In the genomic region with DNA sequence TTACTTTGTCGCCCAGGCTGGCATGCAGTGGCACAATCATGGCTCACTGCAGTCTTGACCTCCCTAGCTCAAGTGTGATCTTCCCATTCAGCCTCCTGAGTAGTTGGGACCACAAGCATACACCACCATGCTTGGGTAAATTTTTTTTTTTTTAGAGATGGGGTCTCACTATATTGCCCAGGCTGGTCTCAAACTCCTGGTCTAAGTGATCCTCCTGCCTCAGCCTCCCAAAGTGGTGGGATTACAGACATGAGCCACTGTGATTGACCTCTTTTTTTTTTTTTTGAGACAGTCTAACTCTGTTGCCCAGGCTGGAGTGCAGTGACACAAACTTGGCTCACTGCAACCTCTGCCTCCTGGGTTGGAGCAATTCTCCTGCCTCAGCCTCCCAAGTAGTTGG, we compare ENCODE assay signal across 8 cellular contexts. TPM values are rescaled to one million over a fixed set of nuclear protein-coding genes. Genes with fewer than 3 reads are reported as not detected.
DNase-seq lines count a peak whose midpoint lies in the region; ATAC-seq and TF ChIP-seq lines count a peak whose summit lies in the region.
"Not testable (repeated sequence)": the region's sequence is repeated elsewhere in the genome, so short reads cannot be mapped to it uniquely, and the experiment has no call there.

No MANE protein-coding gene starts in this region.

- not testable (repeated sequence) for H3K27me3 Mint-ChIP-seq in activated CD4-positive, alpha-beta T cell treated with anti-CD3 and anti-CD28 coated beads, Interleukin-2, amount 10 ng/mL, durations not matched to agents 7 days and 5 days; activated naive CD8-positive, alpha-beta T cell treated with anti-CD3 and anti-CD28 coated beads, Interleukin-2, amount 10 ng/mL, durations not matched to agents 7 days and 5 days; effector memory CD8-positive, alpha-beta T cell; nephron progenitor cell (ENCODE audit: low read depth, poor library complexity)

- H3K4me3 ChIP-seq in HEK293 (ENCODE audit: low read depth, low read length); left ventricle myocardium inferior; thoracic aorta; vagina: not testable (repeated sequence)

- peaks cover 20% of the 10 kb centered on the region for H3K36me3 Mint-ChIP-seq in activated CD4-positive, alpha-beta T cell treated with anti-CD3 and anti-CD28 coated beads, Interleukin-2, amount 10 ng/mL, durations not matched to agents 7 days and 5 days (ENCODE audit: low read depth)
- not testable (repeated sequence) for H3K36me3 Mint-ChIP-seq in activated naive CD8-positive, alpha-beta T cell treated with anti-CD3 and anti-CD28 coated beads, Interleukin-2, amount 10 ng/mL, durations not matched to agents 7 days and 5 days
- H3K36me3 Mint-ChIP-seq in effector memory CD8-positive, alpha-beta T cell (ENCODE audit: insufficient read depth): peaks cover 29% of the 10 kb centered on the region
- peaks cover 29% of the 10 kb centered on the region for H3K36me3 Mint-ChIP-seq in nephron progenitor cell (ENCODE audit: low read depth)

- CTCF ChIA-PET in HEK293 (lab: Yijun Ruan, JAX): interaction anchor here (0.7 to 5.5 kb wide), 9 partner anchors 12 to 505 kb away, joined by 3 to 91 read pairs (median 5); no protein-coding TSS in a partner anchor
- CTCF ChIA-PET in activated CD4-positive, alpha-beta T cell treated with anti-CD3 and anti-CD28 coated beads, Interleukin-2, amount 10 ng/mL, durations not matched to agents 7 days and 5 days (lab: Charles Lee): interaction anchor here (0.6 to 0.7 kb wide), 2 partner anchors 232 to 247 kb away, joined by 3 to 4 read pairs; no protein-coding TSS in a partner anchor

- intact Hi-C loops in left ventricle myocardium inferior (cut with micrococcal nuclease): not testable (repeated sequence)
- intact Hi-C loops in vagina (cut with DNase I): loop anchor here (5.0 kb wide), 2 partner anchors 64 to 169 kb away; no protein-coding TSS in a partner anchor

- H3K27me3 ChIP-seq in left ventricle myocardium inferior (ENCODE audit: low read depth); thoracic aorta (replicated peaks; ENCODE audit: insufficient read depth); vagina: not testable (repeated sequence)

- ATAC-seq in activated naive CD8-positive, alpha-beta T cell treated with anti-CD3 and anti-CD28 coated beads, Interleukin-2, amount 10 ng/mL, durations not matched to agents 7 days and 5 days (ENCODE audit: low read depth); effector memory CD8-positive, alpha-beta T cell (replicated peaks); thoracic aorta (ENCODE audit: insufficient number of reproducible peaks, low FRiP score, low read depth): not testable (repeated sequence)

- not testable (repeated sequence) for TF ChIP-seq POLR2A in vagina (IDR thresholded peaks at IDR 0.05)

- H3K27ac Mint-ChIP-seq in activated CD4-positive, alpha-beta T cell treated with anti-CD3 and anti-CD28 coated beads, Interleukin-2, amount 10 ng/mL, durations not matched to agents 7 days and 5 days: peak overlapping the region; percentile 4
- peak overlapping the region; percentile 20 for H3K27ac Mint-ChIP-seq in activated naive CD8-positive, alpha-beta T cell treated with anti-CD3 and anti-CD28 coated beads, Interleukin-2, amount 10 ng/mL, durations not matched to agents 7 days and 5 days
- peak overlapping the region; percentile 19 to 42 for H3K27ac Mint-ChIP-seq in effector memory CD8-positive, alpha-beta T cell
- H3K27ac Mint-ChIP-seq in nephron progenitor cell: peak overlapping the region; percentile 51

- DNase-seq in activated CD4-positive, alpha-beta T cell treated with anti-CD3 and anti-CD28 coated beads, Interleukin-2, amount 10 ng/mL, durations not matched to agents 7 days and 5 days; activated naive CD8-positive, alpha-beta T cell treated with anti-CD3 and anti-CD28 coated beads, Interleukin-2, amount 10 ng/mL, durations not matched to agents 7 days and 5 days; effector memory CD8-positive, alpha-beta T cell; left ventricle myocardium inferior; nephron progenitor cell; thoracic aorta (ENCODE audit: low spot score); vagina (ENCODE audit: extremely low spot score in 2 of 2): not testable (repeated sequence)

- not testable (repeated sequence) for H3K27ac ChIP-seq in HEK293 (ENCODE audit: extremely low read depth, low read depth, low read length)
- H3K27ac ChIP-seq in left ventricle myocardium inferior (replicated peaks) (peak overlapping the region; percentile 90), thoracic aorta (peak overlapping the region; percentile 83 to 86), vagina (peak overlapping the region; percentile 87)

- H3K36me3 ChIP-seq in HEK293 (ENCODE audit: control insufficient read depth in 2 of 2, insufficient read depth in 1 of 2, low read length in 2 of 2): peaks cover 0 to 21% of the 10 kb centered on the region in 2 experiments; a peak in 1 of 3 replicates
- H3K36me3 ChIP-seq in left ventricle myocardium inferior, thoracic aorta, vagina: not testable (repeated sequence)

- not testable (repeated sequence) for H3K9me3 ChIP-seq in HEK293 (ENCODE audit: control insufficient read depth, insufficient read depth, low read depth, low read length); left ventricle myocardium inferior (replicated peaks); thoracic aorta; vagina

- TF ChIP-seq CTCF in HEK293 (tag by site-specific recombination; IDR thresholded peaks at IDR 0.05); left ventricle myocardium inferior (IDR thresholded peaks at IDR 0.05; ENCODE audit: borderline replicate concordance); nephron progenitor cell (IDR thresholded peaks at IDR 0.05); thoracic aorta (IDR thresholded peaks at IDR 0.05); vagina (IDR thresholded peaks at IDR 0.05): not testable (repeated sequence)

- peaks cover 24% of the 10 kb centered on the region for H3K4me1 Mint-ChIP-seq in activated CD4-positive, alpha-beta T cell treated with anti-CD3 and anti-CD28 coated beads, Interleukin-2, amount 10 ng/mL, durations not matched to agents 7 days and 5 days
- peaks cover 25% of the 10 kb centered on the region for H3K4me1 Mint-ChIP-seq in activated naive CD8-positive, alpha-beta T cell treated with anti-CD3 and anti-CD28 coated beads, Interleukin-2, amount 10 ng/mL, durations not matched to agents 7 days and 5 days
- not testable (repeated sequence) for H3K4me1 Mint-ChIP-seq in effector memory CD8-positive, alpha-beta T cell (ENCODE audit: low read depth in 2 of 2)
- peaks cover 14% of the 10 kb centered on the region for H3K4me1 Mint-ChIP-seq in nephron progenitor cell

- POLR2A ChIA-PET in HEK293 (lab: Yijun Ruan, JAX); activated CD4-positive, alpha-beta T cell treated with anti-CD3 and anti-CD28 coated beads, Interleukin-2, amount 10 ng/mL, durations not matched to agents 7 days and 5 days (lab: Charles Lee); activated naive CD8-positive, alpha-beta T cell treated with anti-CD3 and anti-CD28 coated beads, Interleukin-2, amount 10 ng/mL, durations not matched to agents 7 days and 5 days (lab: Charles Lee): not testable (repeated sequence)

- H3K4me1 ChIP-seq in HEK293 (ENCODE audit: control insufficient read depth, insufficient read depth, low read length) (peaks cover 17% of the 10 kb centered on the region), left ventricle myocardium inferior (peaks cover 71% of the 10 kb centered on the region), thoracic aorta (ENCODE audit: control insufficient read depth in 1 of 2, low read depth in 2 of 2) (peaks cover 49 to 71% of the 10 kb centered on the region in 2 donors), vagina (peaks cover 55% of the 10 kb centered on the region)

- H3K4me3 Mint-ChIP-seq in activated CD4-positive, alpha-beta T cell treated with anti-CD3 and anti-CD28 coated beads, Interleukin-2, amount 10 ng/mL, durations not matched to agents 7 days and 5 days; activated naive CD8-positive, alpha-beta T cell treated with anti-CD3 and anti-CD28 coated beads, Interleukin-2, amount 10 ng/mL, durations not matched to agents 7 days and 5 days; effector memory CD8-positive, alpha-beta T cell; nephron progenitor cell: not testable (repeated sequence)

- not testable (repeated sequence) for H3K9me3 Mint-ChIP-seq in activated CD4-positive, alpha-beta T cell treated with anti-CD3 and anti-CD28 coated beads, Interleukin-2, amount 10 ng/mL, durations not matched to agents 7 days and 5 days; activated naive CD8-positive, alpha-beta T cell treated with anti-CD3 and anti-CD28 coated beads, Interleukin-2, amount 10 ng/mL, durations not matched to agents 7 days and 5 days; effector memory CD8-positive, alpha-beta T cell; nephron progenitor cell

TF ChIP-seq in HEK293, 187 proteins besides CTCF, POLR2A, EP300 and RAD21:
- TF ChIP-seq ZNF121 (tag by site-specific recombination; IDR thresholded peaks at IDR 0.05): peak; percentile 97
TF ChIP-seq in HEK293: peak in this region for 1; not testable (repeated sequence) for 186.

RNA-seq across cellular contexts. Expression of a gene that starts 9.3 kb away (rescaled TPM):
- 1 to 10 TPM; 6.4 to 6.8 TPM for total RNA-seq in activated CD4-positive, alpha-beta T cell treated with anti-CD3 and anti-CD28 coated beads, Interleukin-2, amount 10 ng/mL, durations not matched to agents 7 days and 5 days
- total RNA-seq in activated naive CD8-positive, alpha-beta T cell treated with anti-CD3 and anti-CD28 coated beads, Interleukin-2, amount 10 ng/mL, durations not matched to agents 7 days and 5 days: 1 to 10 TPM; 6.8 to 7.3 TPM
- 9.7 TPM for total RNA-seq in left ventricle myocardium inferior
- 10 to 100 TPM in 1 of 2 donors, 1 to 10 TPM in 1; 9.3 to 14.6 TPM for total RNA-seq in thoracic aorta
- total RNA-seq in vagina: 1.2 TPM

RNA-seq across cellular contexts. Expression of a gene that starts 33.8 kb away (rescaled TPM):
- 10 to 100 TPM; 10.7 to 12.1 TPM for total RNA-seq in activated CD4-positive, alpha-beta T cell treated with anti-CD3 and anti-CD28 coated beads, Interleukin-2, amount 10 ng/mL, durations not matched to agents 7 days and 5 days
- total RNA-seq in activated naive CD8-positive, alpha-beta T cell treated with anti-CD3 and anti-CD28 coated beads, Interleukin-2, amount 10 ng/mL, durations not matched to agents 7 days and 5 days: 10 to 100 TPM in 1 of 2 experiments, 1 to 10 TPM in 1; 7.5 to 10.2 TPM
- total RNA-seq in left ventricle myocardium inferior (2.2 TPM), thoracic aorta (1 to 10 TPM; 8.1 to 8.5 TPM), vagina (19.4 TPM)
